ENCODE assay signal across 1 cellular context in the genomic region with DNA sequence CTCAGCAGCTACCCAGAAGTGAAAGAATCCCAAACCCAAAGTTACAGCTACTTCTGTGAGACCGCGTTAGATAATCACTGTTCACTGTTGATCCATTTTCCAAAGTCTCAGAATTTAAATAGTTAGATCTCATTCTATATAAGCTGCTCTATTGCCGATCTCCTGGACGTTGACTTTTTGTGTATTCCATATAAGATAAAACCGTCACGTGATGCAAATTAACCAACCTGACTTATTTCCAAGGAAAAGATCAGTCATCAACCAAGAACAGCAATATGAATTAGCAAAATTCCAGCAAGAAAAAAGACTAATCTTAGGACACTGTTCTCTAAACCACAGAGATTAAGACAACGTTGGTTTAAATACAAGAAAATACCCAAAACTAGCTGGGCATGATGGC.
TF ChIP-seq lines count a peak whose summit lies in the region.

No MANE protein-coding gene starts in this region.

TF ChIP-seq in HepG2, 621 proteins besides CTCF, POLR2A, EP300 and RAD21:
- TF ChIP-seq PLRG1 (conservative IDR thresholded peaks at IDR 0.05) = no peak
- TF ChIP-seq DPF2 (CRISPR knock-in tag; IDR thresholded peaks at IDR 0.05; ENCODE audit: borderline replicate concordance, low read depth) = no peak
- no peak for TF ChIP-seq MAF1 (CRISPR knock-in tag; IDR thresholded peaks at IDR 0.05; ENCODE audit: borderline replicate concordance)
- TF ChIP-seq, protein P1, sequence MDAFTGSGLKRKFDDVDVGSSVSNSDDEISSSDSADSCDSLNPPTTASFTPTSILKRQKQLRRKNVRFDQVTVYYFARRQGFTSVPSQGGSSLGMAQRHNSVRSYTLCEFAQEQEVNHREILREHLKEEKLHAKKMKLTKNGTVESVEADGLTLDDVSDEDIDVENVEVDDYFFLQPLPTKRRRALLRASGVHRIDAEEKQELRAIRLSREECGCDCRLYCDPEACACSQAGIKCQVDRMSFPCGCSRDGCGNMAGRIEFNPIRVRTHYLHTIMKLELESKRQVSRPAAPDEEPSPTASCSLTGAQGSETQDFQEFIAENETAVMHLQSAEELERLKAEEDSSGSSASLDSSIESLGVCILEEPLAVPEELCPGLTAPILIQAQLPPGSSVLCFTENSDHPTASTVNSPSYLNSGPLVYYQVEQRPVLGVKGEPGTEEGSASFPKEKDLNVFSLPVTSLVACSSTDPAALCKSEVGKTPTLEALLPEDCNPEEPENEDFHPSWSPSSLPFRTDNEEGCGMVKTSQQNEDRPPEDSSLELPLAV (CRISPR knock-in tag; conservative IDR thresholded peaks at IDR 0.05; ENCODE audit: low read depth) = no peak
- no peak for TF ChIP-seq ZNF468 (CRISPR knock-in tag; IDR thresholded peaks at IDR 0.05)
- TF ChIP-seq XBP1 (CRISPR knock-in tag; IDR thresholded peaks at IDR 0.05) = no peak
- TF ChIP-seq, protein P2, sequence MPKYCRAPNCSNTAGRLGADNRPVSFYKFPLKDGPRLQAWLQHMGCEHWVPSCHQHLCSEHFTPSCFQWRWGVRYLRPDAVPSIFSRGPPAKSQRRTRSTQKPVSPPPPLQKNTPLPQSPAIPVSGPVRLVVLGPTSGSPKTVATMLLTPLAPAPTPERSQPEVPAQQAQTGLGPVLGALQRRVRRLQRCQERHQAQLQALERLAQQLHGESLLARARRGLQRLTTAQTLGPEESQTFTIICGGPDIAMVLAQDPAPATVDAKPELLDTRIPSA (CRISPR knock-in tag; IDR thresholded peaks at IDR 0.05; ENCODE audit: borderline replicate concordance) = no peak
- no peak for TF ChIP-seq CBFB (CRISPR knock-in tag; IDR thresholded peaks at IDR 0.05)
- no peak for TF ChIP-seq NONO (IDR thresholded peaks at IDR 0.05)
- TF ChIP-seq NONO (CRISPR knock-in tag; conservative IDR thresholded peaks at IDR 0.05) = no peak
